ENCODE assay signal across 13 cellular contexts in genomic region chr20:60752741-60753420, GRCh38.
A peak's percentile ranks its signal among the peaks of the same experiment; 100 is the strongest.
DNase-seq lines count a peak whose midpoint lies in the region; ATAC-seq and TF ChIP-seq lines count a peak whose summit lies in the region.
"Had no signal": no experiment of that assay in that cellular context is flagged by ENCODE, and none has a peak within 500 bp of the region (broad histone marks: within the 10 kb centered on the region; RNA-seq: fewer than 3 reads in every experiment).

No MANE protein-coding gene starts in this region.

- no peaks in the 10 kb centered on the region for H3K27me3 ChIP-seq in testis

- peak; percentile 84 for DNase-seq in ELF-1 (ENCODE audit: low read depth, low spot score)
- peak; percentile 9 for DNase-seq in RPMI7951 (ENCODE audit: low read depth)
- peak; percentile 54 for DNase-seq in left kidney (ENCODE audit: low read depth, low spot score)
- DNase-seq in testis: peak; percentile 57
- no peak for DNase-seq in occipital lobe (lab: John Stamatoyannopoulos, UW)
- DNase-seq: C1 segment of cervical spinal cord, DMS79, H7, NCI-H1105, PC-9 had no signal

- no peak for TF ChIP-seq POLR2A in testis (IDR thresholded peaks at IDR 0.05)

- TF ChIP-seq CTCF in testis (IDR thresholded peaks at IDR 0.05): no peak

- no peak overlapping the region for H3K27ac ChIP-seq in testis
- H3K27ac ChIP-seq: PC-9, SJCRH30 had no signal

- H3K36me3 ChIP-seq in testis (ENCODE audit: low read depth, missing control alignments): no peaks in the 10 kb centered on the region
- H3K36me3 ChIP-seq: SJCRH30 had no signal

- intact Hi-C loops in testis (cut with DNase I; ENCODE audit: low total_unique reads): no loop called here

- WGBS in testis, 2 donors: 57 to 66% methylated on average over 8 to 17 of the region's 17 CpGs

- peaks cover 4% of the 10 kb centered on the region for H3K4me1 ChIP-seq in testis
- H3K4me1 ChIP-seq: SJCRH30 had no signal

- ATAC-seq in HG03095 (IDR thresholded peaks at IDR 0.05; ENCODE audit: unreplicated experiment): no peak
- ATAC-seq in HG03565 (IDR thresholded peaks at IDR 0.05; ENCODE audit: unreplicated experiment): no peak

- no peaks in the 10 kb centered on the region for H3K9me3 ChIP-seq in testis
- H3K9me3 ChIP-seq: SJCRH30 had no signal

- no peak overlapping the region for H3K4me3 ChIP-seq in testis
- H3K4me3 ChIP-seq: PC-9, SJCRH30 had no signal
